ENCODE assay signal across 1 cellular context in genomic region chr2:104539649-104540048, GRCh38.
TF ChIP-seq lines count a peak whose summit lies in the region.

No MANE protein-coding gene starts in this region.

TF ChIP-seq in GM12878, 131 proteins besides CTCF, POLR2A, EP300 and RAD21:
- TF ChIP-seq IKZF2 (IDR thresholded peaks at IDR 0.05) (no peak), PKNOX1 (IDR thresholded peaks at IDR 0.05) (peak; percentile 76), JUNB (IDR thresholded peaks at IDR 0.05) (no peak), CEBPB (IDR thresholded peaks at IDR 0.05; ENCODE audit: borderline replicate concordance in 1 of 2, low read depth in 2 of 2, low read length in 2 of 2) (no peak), KLF5 (IDR thresholded peaks at IDR 0.05; ENCODE audit: partially characterized antibody) (no peak), MEF2B (IDR thresholded peaks at IDR 0.05; ENCODE audit: partially characterized antibody, poor library complexity, severe bottlenecking) (no peak), MAX (IDR thresholded peaks at IDR 0.05; ENCODE audit: low read depth, low read length) (no peak), CUX1 (IDR thresholded peaks at IDR 0.05; ENCODE audit: insufficient replicate concordance, low read depth, low read length) (no peak), FOS (IDR thresholded peaks at IDR 0.05; ENCODE audit: borderline replicate concordance, extremely low read depth, insufficient read length) (no peak)
